20 cellular contexts compared by ENCODE assay signal in genomic region chr1:229192851-229193250, GRCh38.
"Had no signal": no experiment of that assay in that cellular context is flagged by ENCODE, and none has a peak within 500 bp of the region (broad histone marks: within the 10 kb centered on the region; RNA-seq: fewer than 3 reads in every experiment).

No MANE protein-coding gene starts in this region.

- ATAC-seq: heart right ventricle, pancreas had no signal

- DNase-seq: activated B cell treated with CpG ODN at 0.5 μM for 24 hours; activated CD4-positive, alpha-beta memory T cell treated with anti-CD3 and anti-CD28 coated beads for 36 hours; activated CD4-positive, alpha-beta T cell treated with anti-CD3 and anti-CD28 coated beads for 4 hours; activated T-cell treated with anti-CD3 and anti-CD28 coated beads for 4 hours; effector memory CD4-positive, alpha-beta T cell; esophagus squamous epithelium; heart right ventricle; mesendoderm; naive thymus-derived CD4-positive, alpha-beta T cell; pancreas; right lobe of liver; small intestine; stimulated activated CD4-positive, alpha-beta T cell treated with anti-CD3 and anti-CD28 coated beads, Interleukin-15, amount 100 ng/mL, for 24 hours; stimulated activated CD4-positive, alpha-beta T cell treated with anti-CD3 and anti-CD28 coated beads, Interleukin-2, amount 100 ng/mL, for 48 hours; stimulated activated naive CD8-positive, alpha-beta T cell treated with anti-CD3 and anti-CD28 coated beads, Interleukin-15, amount 100 ng/mL, for 72 hours; transverse colon had no signal

- H3K4me1 Mint-ChIP-seq: activated B cell treated with CpG ODN at 0.5 μM for 24 hours; stimulated activated naive CD8-positive, alpha-beta T cell treated with anti-CD3 and anti-CD28 coated beads, Interleukin-15, amount 100 ng/mL, for 72 hours had no signal

- H3K4me3 Mint-ChIP-seq: activated B cell treated with CpG ODN at 0.5 μM for 24 hours; activated CD4-positive, alpha-beta memory T cell treated with anti-CD3 and anti-CD28 coated beads for 36 hours; activated naive CD8-positive, alpha-beta T cell; activated T-helper 1 cell treated with anti-CD3 and anti-CD28 coated beads, Interleukin-12 subunit alpha, Interleukin-12 subunit beta, Interleukin-2, Interleukin-4 antibody, amounts not matched to agents 30 ng/mL and 10 ng/mL and 1 ng/mL, durations not matched to agents 14 hours and 24 hours and 36 hours; dendritic cell treated with granulocyte-macrophage colony-stimulating factor and Interleukin-4, amounts not matched to agents 40 ng/mL and 50 ng/mL, for 4 days; stimulated activated naive CD8-positive, alpha-beta T cell treated with anti-CD3 and anti-CD28 coated beads, Interleukin-15, amount 100 ng/mL, for 72 hours; T-helper 2 cell treated with Interferon-gamma antibody and Interleukin-4, amounts not matched to agents 5 μg/mL and 100 μg/mL, for 36 hours had no signal

- H3K27ac Mint-ChIP-seq: activated B cell treated with CpG ODN at 0.5 μM for 24 hours; activated CD4-positive, alpha-beta memory T cell treated with anti-CD3 and anti-CD28 coated beads for 36 hours; activated naive CD8-positive, alpha-beta T cell; activated T-helper 1 cell treated with anti-CD3 and anti-CD28 coated beads, Interleukin-12 subunit alpha, Interleukin-12 subunit beta, Interleukin-2, Interleukin-4 antibody, amounts not matched to agents 30 ng/mL and 10 ng/mL and 1 ng/mL, durations not matched to agents 14 hours and 24 hours and 36 hours; dendritic cell treated with granulocyte-macrophage colony-stimulating factor and Interleukin-4, amounts not matched to agents 40 ng/mL and 50 ng/mL, for 4 days; naive thymus-derived CD4-positive, alpha-beta T cell; stimulated activated naive CD8-positive, alpha-beta T cell treated with anti-CD3 and anti-CD28 coated beads, Interleukin-15, amount 100 ng/mL, for 72 hours; T-helper 2 cell treated with Interferon-gamma antibody and Interleukin-4, amounts not matched to agents 5 μg/mL and 100 μg/mL, for 36 hours had no signal

- H3K27me3 Mint-ChIP-seq: activated CD4-positive, alpha-beta memory T cell treated with anti-CD3 and anti-CD28 coated beads for 36 hours; activated naive CD8-positive, alpha-beta T cell; dendritic cell treated with granulocyte-macrophage colony-stimulating factor and Interleukin-4, amounts not matched to agents 40 ng/mL and 50 ng/mL, for 4 days; stimulated activated naive CD8-positive, alpha-beta T cell treated with anti-CD3 and anti-CD28 coated beads, Interleukin-15, amount 100 ng/mL, for 72 hours had no signal

- H3K9me3 Mint-ChIP-seq: activated B cell treated with CpG ODN at 0.5 μM for 24 hours; activated CD4-positive, alpha-beta memory T cell treated with anti-CD3 and anti-CD28 coated beads for 36 hours; activated T-helper 1 cell treated with anti-CD3 and anti-CD28 coated beads, Interleukin-12 subunit alpha, Interleukin-12 subunit beta, Interleukin-2, Interleukin-4 antibody, amounts not matched to agents 30 ng/mL and 10 ng/mL and 1 ng/mL, durations not matched to agents 14 hours and 24 hours and 36 hours; dendritic cell treated with granulocyte-macrophage colony-stimulating factor and Interleukin-4, amounts not matched to agents 40 ng/mL and 50 ng/mL, for 4 days; naive thymus-derived CD4-positive, alpha-beta T cell; stimulated activated naive CD8-positive, alpha-beta T cell treated with anti-CD3 and anti-CD28 coated beads, Interleukin-15, amount 100 ng/mL, for 72 hours; T-helper 2 cell treated with Interferon-gamma antibody and Interleukin-4, amounts not matched to agents 5 μg/mL and 100 μg/mL, for 36 hours had no signal

- H3K36me3 Mint-ChIP-seq: activated CD4-positive, alpha-beta memory T cell treated with anti-CD3 and anti-CD28 coated beads for 36 hours; activated naive CD8-positive, alpha-beta T cell; naive thymus-derived CD4-positive, alpha-beta T cell had no signal
